In the genomic region with DNA sequence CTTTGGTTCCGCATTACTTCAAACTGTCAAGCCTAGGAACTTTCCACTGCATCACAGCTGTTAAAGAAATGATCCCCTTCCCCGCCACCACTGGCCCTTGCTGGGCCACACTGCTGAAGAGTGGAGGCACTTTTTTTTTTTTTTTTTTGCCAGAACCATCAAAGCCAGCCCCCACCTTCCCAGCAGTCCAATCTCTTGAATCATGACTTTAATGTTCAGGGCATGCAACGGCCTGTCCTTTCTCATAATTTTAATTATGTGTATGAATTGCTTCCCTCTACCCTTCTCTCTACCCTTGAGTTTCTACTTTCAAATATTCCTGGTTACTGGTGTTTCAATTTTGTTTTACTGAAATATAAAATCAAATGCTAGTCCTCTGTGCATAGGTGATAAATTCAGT, we compare ENCODE assay signal across 2 cellular contexts.
TF ChIP-seq lines count a peak whose summit lies in the region.

No MANE protein-coding gene starts in this region.

TF ChIP-seq in SK-N-SH treated with all-trans-retinoic acid at 6 μM for 48 hours, 23 proteins besides CTCF, POLR2A, EP300 and RAD21 (continued from another document):
- TF ChIP-seq, protein P1, sequence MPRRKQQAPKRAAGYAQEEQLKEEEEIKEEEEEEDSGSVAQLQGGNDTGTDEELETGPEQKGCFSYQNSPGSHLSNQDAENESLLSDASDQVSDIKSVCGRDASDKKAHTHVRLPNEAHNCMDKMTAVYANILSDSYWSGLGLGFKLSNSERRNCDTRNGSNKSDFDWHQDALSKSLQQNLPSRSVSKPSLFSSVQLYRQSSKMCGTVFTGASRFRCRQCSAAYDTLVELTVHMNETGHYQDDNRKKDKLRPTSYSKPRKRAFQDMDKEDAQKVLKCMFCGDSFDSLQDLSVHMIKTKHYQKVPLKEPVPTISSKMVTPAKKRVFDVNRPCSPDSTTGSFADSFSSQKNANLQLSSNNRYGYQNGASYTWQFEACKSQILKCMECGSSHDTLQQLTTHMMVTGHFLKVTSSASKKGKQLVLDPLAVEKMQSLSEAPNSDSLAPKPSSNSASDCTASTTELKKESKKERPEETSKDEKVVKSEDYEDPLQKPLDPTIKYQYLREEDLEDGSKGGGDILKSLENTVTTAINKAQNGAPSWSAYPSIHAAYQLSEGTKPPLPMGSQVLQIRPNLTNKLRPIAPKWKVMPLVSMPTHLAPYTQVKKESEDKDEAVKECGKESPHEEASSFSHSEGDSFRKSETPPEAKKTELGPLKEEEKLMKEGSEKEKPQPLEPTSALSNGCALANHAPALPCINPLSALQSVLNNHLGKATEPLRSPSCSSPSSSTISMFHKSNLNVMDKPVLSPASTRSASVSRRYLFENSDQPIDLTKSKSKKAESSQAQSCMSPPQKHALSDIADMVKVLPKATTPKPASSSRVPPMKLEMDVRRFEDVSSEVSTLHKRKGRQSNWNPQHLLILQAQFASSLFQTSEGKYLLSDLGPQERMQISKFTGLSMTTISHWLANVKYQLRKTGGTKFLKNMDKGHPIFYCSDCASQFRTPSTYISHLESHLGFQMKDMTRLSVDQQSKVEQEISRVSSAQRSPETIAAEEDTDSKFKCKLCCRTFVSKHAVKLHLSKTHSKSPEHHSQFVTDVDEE (CRISPR knock-in tag; IDR thresholded peaks at IDR 0.05), result no peak
- no peak for TF ChIP-seq ZNF8 (CRISPR knock-in tag; IDR thresholded peaks at IDR 0.05)

TF ChIP-seq in SK-N-SH, 30 proteins besides CTCF, POLR2A, EP300 and RAD21 (continued from another document):
- no peak for TF ChIP-seq NFIC (IDR thresholded peaks at IDR 0.05; ENCODE audit: borderline replicate concordance)
- TF ChIP-seq, protein P2, sequence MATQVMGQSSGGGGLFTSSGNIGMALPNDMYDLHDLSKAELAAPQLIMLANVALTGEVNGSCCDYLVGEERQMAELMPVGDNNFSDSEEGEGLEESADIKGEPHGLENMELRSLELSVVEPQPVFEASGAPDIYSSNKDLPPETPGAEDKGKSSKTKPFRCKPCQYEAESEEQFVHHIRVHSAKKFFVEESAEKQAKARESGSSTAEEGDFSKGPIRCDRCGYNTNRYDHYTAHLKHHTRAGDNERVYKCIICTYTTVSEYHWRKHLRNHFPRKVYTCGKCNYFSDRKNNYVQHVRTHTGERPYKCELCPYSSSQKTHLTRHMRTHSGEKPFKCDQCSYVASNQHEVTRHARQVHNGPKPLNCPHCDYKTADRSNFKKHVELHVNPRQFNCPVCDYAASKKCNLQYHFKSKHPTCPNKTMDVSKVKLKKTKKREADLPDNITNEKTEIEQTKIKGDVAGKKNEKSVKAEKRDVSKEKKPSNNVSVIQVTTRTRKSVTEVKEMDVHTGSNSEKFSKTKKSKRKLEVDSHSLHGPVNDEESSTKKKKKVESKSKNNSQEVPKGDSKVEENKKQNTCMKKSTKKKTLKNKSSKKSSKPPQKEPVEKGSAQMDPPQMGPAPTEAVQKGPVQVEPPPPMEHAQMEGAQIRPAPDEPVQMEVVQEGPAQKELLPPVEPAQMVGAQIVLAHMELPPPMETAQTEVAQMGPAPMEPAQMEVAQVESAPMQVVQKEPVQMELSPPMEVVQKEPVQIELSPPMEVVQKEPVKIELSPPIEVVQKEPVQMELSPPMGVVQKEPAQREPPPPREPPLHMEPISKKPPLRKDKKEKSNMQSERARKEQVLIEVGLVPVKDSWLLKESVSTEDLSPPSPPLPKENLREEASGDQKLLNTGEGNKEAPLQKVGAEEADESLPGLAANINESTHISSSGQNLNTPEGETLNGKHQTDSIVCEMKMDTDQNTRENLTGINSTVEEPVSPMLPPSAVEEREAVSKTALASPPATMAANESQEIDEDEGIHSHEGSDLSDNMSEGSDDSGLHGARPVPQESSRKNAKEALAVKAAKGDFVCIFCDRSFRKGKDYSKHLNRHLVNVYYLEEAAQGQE (IDR thresholded peaks at IDR 0.05; ENCODE audit: low read depth, low read length), result no peak
- no peak for TF ChIP-seq JUND (IDR thresholded peaks at IDR 0.05)
- no peak for TF ChIP-seq FOSL2 (IDR thresholded peaks at IDR 0.05; ENCODE audit: borderline replicate concordance, low read depth)
